In genomic region chr19:18131841-18132596, GRCh38 we compare ENCODE assay signal across 17 cellular contexts. TPM values are rescaled to one million over a fixed set of nuclear protein-coding genes. Genes with fewer than 3 reads are reported as not detected.
A peak's percentile ranks its signal among the peaks of the same experiment; 100 is the strongest.
DNase-seq lines count a peak whose midpoint lies in the region; ATAC-seq and TF ChIP-seq lines count a peak whose summit lies in the region.
"Had no signal": no experiment of that assay in that cellular context is flagged by ENCODE, and none has a peak within 500 bp of the region (broad histone marks: within the 10 kb centered on the region; RNA-seq: fewer than 3 reads in every experiment).

No MANE protein-coding gene starts in this region.

- H3K9me3 Mint-ChIP-seq in neural progenitor cell: no peaks in the 10 kb centered on the region
- H3K9me3 Mint-ChIP-seq: CD8-positive, alpha-beta memory T cell had no signal

- no peaks in the 10 kb centered on the region for H4K20me1 ChIP-seq in neural progenitor cell (ENCODE audit: low read depth)

- H3K4me1 ChIP-seq in SJCRH30: no peaks in the 10 kb centered on the region
- no peaks in the 10 kb centered on the region for H3K4me1 ChIP-seq in neural progenitor cell
- H3K4me1 ChIP-seq: vagina had no signal

- no peaks in the 10 kb centered on the region for H3K79me2 ChIP-seq in neural progenitor cell (ENCODE audit: low read depth)

- H3K9ac ChIP-seq in neural progenitor cell: no peak overlapping the region

- peaks cover 13% of the 10 kb centered on the region for H3K36me3 Mint-ChIP-seq in neural progenitor cell

- no peak overlapping the region for H3K4me3 ChIP-seq in SJCRH30
- H3K4me3 ChIP-seq in neural progenitor cell: no peak overlapping the region
- H3K4me3 ChIP-seq: cardiac muscle cell, heart left ventricle, vagina had no signal

- H3K4me1 Mint-ChIP-seq in neural progenitor cell: no peaks in the 10 kb centered on the region

- H3K27me3 Mint-ChIP-seq in neural progenitor cell (ENCODE audit: insufficient read depth, low read depth): peaks cover 3% of the 10 kb centered on the region
- H3K27me3 Mint-ChIP-seq: CD8-positive, alpha-beta memory T cell had no signal

- in situ Hi-C loops in ACHN (cut with HindIII; ENCODE audit: low pct_ligation_motif_present, low pct_unique_long_range_greater_than_20kb, low sequenced_read_pairs): no loop called here

- H3K27ac ChIP-seq in SJCRH30 (no peak overlapping the region), neural progenitor cell (no peak overlapping the region)
- H3K27ac ChIP-seq: cardiac muscle cell, heart left ventricle, HL-60, vagina had no signal

- H3K9me3 ChIP-seq in SJCRH30 (replicated peaks) (no peaks in the 10 kb centered on the region), neural progenitor cell (ENCODE audit: low read depth) (no peaks in the 10 kb centered on the region)
- H3K9me3 ChIP-seq: heart left ventricle, vagina had no signal

- ATAC-seq in HG03457 (IDR thresholded peaks at IDR 0.05; ENCODE audit: unreplicated experiment): no peak
- ATAC-seq: heart left ventricle had no signal

- DNase-seq in activated CD4-positive, alpha-beta T cell treated with anti-CD3 and anti-CD28 coated beads for 48 hours: peak; percentile 55
- DNase-seq in activated CD4-positive, alpha-beta T cell treated with anti-CD3 and anti-CD28 coated beads, Interleukin-2, amount 50 U/mL, for 4 hours: no peak
- DNase-seq in SJCRH30 (peak; percentile 47 to 50), neural progenitor cell (ENCODE audit: low spot score) (peak; percentile 36), ACHN (no peak)
- DNase-seq: CD8-positive, alpha-beta memory T cell; heart left ventricle; KBM-7; mesendoderm; NCI-H1092 treated with DMSO at 0.1 percent for 48 hours; NCI-H69; retina had no signal

- H3K36me3 ChIP-seq in SJCRH30 (peaks cover 4% of the 10 kb centered on the region; the same call in 1 of the 2 replicates), neural progenitor cell (no peaks in the 10 kb centered on the region)

- H3K4me3 Mint-ChIP-seq in neural progenitor cell: no peak overlapping the region
- H3K4me3 Mint-ChIP-seq: CD8-positive, alpha-beta memory T cell had no signal

- no peak overlapping the region for H3K4me2 ChIP-seq in neural progenitor cell

- H3K27ac Mint-ChIP-seq in neural progenitor cell: no peak overlapping the region

- no peaks in the 10 kb centered on the region for H3K27me3 ChIP-seq in SJCRH30
- no peaks in the 10 kb centered on the region for H3K27me3 ChIP-seq in neural progenitor cell
- H3K27me3 ChIP-seq: cardiac muscle cell, heart left ventricle, vagina had no signal

- no peak for TF ChIP-seq CTCF in neural progenitor cell (IDR thresholded peaks at IDR 0.05)

- H3F3A ChIP-seq in neural progenitor cell (ENCODE audit: low read depth): no peaks in the 10 kb centered on the region

- H2AFZ ChIP-seq in neural progenitor cell (replicated peaks): no peak overlapping the region

RNA-seq across cellular contexts. Expression of gene PIK3R2, which starts 20.9 kb away (rescaled TPM):
- 35.0 and 39.0 TPM in 2 replicates for total RNA-seq in SJCRH30 (2014; rRNA removed; shearing (Covaris generic))
- total RNA-seq in neural progenitor cell (ENCODE audit: low replicate concordance): 21.4 and 41.8 TPM in 2 replicates

RNA-seq across cellular contexts. Expression of gene MAST3, which starts 34.4 kb away (rescaled TPM):
- total RNA-seq in SJCRH30 (2014; rRNA removed; shearing (Covaris generic)): 4.3 and 4.5 TPM in 2 replicates
- 2.1 and 5.1 TPM in 2 replicates for total RNA-seq in neural progenitor cell (ENCODE audit: low replicate concordance)

RNA-seq across cellular contexts. Expression of gene IFI30, which starts 41.6 kb away (rescaled TPM):
- 0.67 and 1.2 TPM in 2 replicates for total RNA-seq in SJCRH30 (2014; rRNA removed; shearing (Covaris generic))
- 0.62 TPM in 1 of 2 replicates, not detected in the other for total RNA-seq in neural progenitor cell (ENCODE audit: low replicate concordance)

RNA-seq across cellular contexts. Expression of gene IL12RB1, which starts 45.3 kb away (rescaled TPM):
- total RNA-seq in SJCRH30 (2014; rRNA removed; shearing (Covaris generic)): not detected in 2 replicates
- not detected in 2 replicates for total RNA-seq in neural progenitor cell (ENCODE audit: low replicate concordance)
- total RNA-seq: cardiac muscle cell, kidney epithelial cell, vagina had no signal

Comparison
In these comparisons a context has a peak if more than half of its experiments do, and no peak if none do; other contexts are left out.
1. DNase-seq: peak in activated CD4-positive, alpha-beta T cell treated with anti-CD3 and anti-CD28 coated beads for 48 hours (single experiment), SJCRH30 (2 of 2) and neural progenitor cell (single experiment); none in activated CD4-positive, alpha-beta T cell treated with anti-CD3 and anti-CD28 coated beads, Interleukin-2, amount 50 U/mL, for 4 hours (0 of 2) and ACHN (single experiment).